Comparison of ENCODE assay signal across 20 cellular contexts in genomic region chr2:10490806-10491291, GRCh38. TPM values are rescaled to one million over a fixed set of nuclear protein-coding genes. Genes with fewer than 3 reads are reported as not detected.
A peak's percentile ranks its signal among the peaks of the same experiment; 100 is the strongest.
DNase-seq lines count a peak whose midpoint lies in the region; ATAC-seq, FAIRE-seq and TF ChIP-seq lines count a peak whose summit lies in the region.
"Had no signal": no experiment of that assay in that cellular context is flagged by ENCODE, and none has a peak within 500 bp of the region (broad histone marks: within the 10 kb centered on the region; RNA-seq: fewer than 3 reads in every experiment).

No MANE protein-coding gene starts in this region.

- no peak for ATAC-seq in activated naive CD8-positive, alpha-beta T cell treated with anti-CD3 and anti-CD28 coated beads, Interleukin-2, amount 10 ng/mL, durations not matched to agents 7 days and 5 days (ENCODE audit: low read depth)
- no peak for ATAC-seq in activated naive CD8-positive, alpha-beta T cell treated with anti-CD3 and anti-CD28 coated beads, Interleukin-2, amount 50 U/mL, for 24 hours
- ATAC-seq in K562 (no peak), upper lobe of right lung (peak; percentile 62), GM21737 (IDR thresholded peaks at IDR 0.05; ENCODE audit: unreplicated experiment) (no peak)
- ATAC-seq: natural killer cell treated with Interleukin-12 subunit alpha and Interleukin-12 subunit beta and Interleukin-15 and Interleukin-18, amount 100 ng/mL, for 72 hours; Right ventricle myocardium inferior had no signal

- peak overlapping the region; percentile 33; the same call in 1 of the 2 replicates for H3K4me2 ChIP-seq in K562 (ENCODE audit: insufficient read depth, low read length)

- TF ChIP-seq POLR2A in K562 (conservative IDR thresholded peaks at IDR 0.05) = no peak

- H3K27ac Mint-ChIP-seq in activated naive CD8-positive, alpha-beta T cell treated with anti-CD3 and anti-CD28 coated beads, Interleukin-2, amount 10 ng/mL, durations not matched to agents 7 days and 5 days = no peak overlapping the region
- no peak overlapping the region for H3K27ac Mint-ChIP-seq in activated naive CD8-positive, alpha-beta T cell treated with anti-CD3 and anti-CD28 coated beads, Interleukin-2, amount 50 U/mL, for 24 hours
- H3K27ac Mint-ChIP-seq: activated naive CD4-positive, alpha-beta T cell treated with anti-CD3 and anti-CD28 coated beads, Interleukin-2, amount 10 ng/mL, durations not matched to agents 7 days and 5 days; dendritic cell treated with granulocyte-macrophage colony-stimulating factor and Interleukin-4, amounts not matched to agents 40 ng/mL and 50 ng/mL, for 4 days; HFFc6; natural killer cell treated with Interleukin-12 subunit alpha and Interleukin-12 subunit beta and Interleukin-15 and Interleukin-18, amount 100 ng/mL, for 72 hours; progenitor cell of endocrine pancreas had no signal

- no peak overlapping the region for H3K27ac ChIP-seq in K562 (ENCODE audit: extremely low read depth, low read depth, low read length)
- no peak overlapping the region for H3K27ac ChIP-seq in upper lobe of right lung

- in situ Hi-C loops in K562 (cut with MboI) = no loop called here

- H3K9me1 ChIP-seq in K562 (ENCODE audit: control insufficient read depth, insufficient read depth, low read length) = no peaks in the 10 kb centered on the region

- no peaks in the 10 kb centered on the region for H3K79me2 ChIP-seq in K562 (ENCODE audit: control insufficient read depth, insufficient read depth, low read length)

- no peak overlapping the region for H3K4me3 Mint-ChIP-seq in activated naive CD8-positive, alpha-beta T cell treated with anti-CD3 and anti-CD28 coated beads, Interleukin-2, amount 10 ng/mL, durations not matched to agents 7 days and 5 days
- H3K4me3 Mint-ChIP-seq in activated naive CD8-positive, alpha-beta T cell treated with anti-CD3 and anti-CD28 coated beads, Interleukin-2, amount 50 U/mL, for 24 hours = no peak overlapping the region
- H3K4me3 Mint-ChIP-seq: activated naive CD4-positive, alpha-beta T cell treated with anti-CD3 and anti-CD28 coated beads, Interleukin-2, amount 10 ng/mL, durations not matched to agents 7 days and 5 days; dendritic cell treated with granulocyte-macrophage colony-stimulating factor and Interleukin-4, amounts not matched to agents 40 ng/mL and 50 ng/mL, for 4 days; HFFc6; natural killer cell treated with Interleukin-12 subunit alpha and Interleukin-12 subunit beta and Interleukin-15 and Interleukin-18, amount 100 ng/mL, for 72 hours had no signal

- FAIRE-seq in K562 (lab: Jason Lieb, UNC) = no peak

- H3K4me3 ChIP-seq in K562 = no peak overlapping the region
- no peak overlapping the region for H3K4me3 ChIP-seq in upper lobe of right lung
- H3K4me3 ChIP-seq: lung, MG63 had no signal

- peaks cover 9% of the 10 kb centered on the region for H3K4me1 Mint-ChIP-seq in activated naive CD8-positive, alpha-beta T cell treated with anti-CD3 and anti-CD28 coated beads, Interleukin-2, amount 10 ng/mL, durations not matched to agents 7 days and 5 days
- H3K4me1 Mint-ChIP-seq in activated naive CD8-positive, alpha-beta T cell treated with anti-CD3 and anti-CD28 coated beads, Interleukin-2, amount 50 U/mL, for 24 hours = peaks cover 44% of the 10 kb centered on the region

- peak; percentile 5 for DNase-seq in activated naive CD8-positive, alpha-beta T cell treated with anti-CD3 and anti-CD28 coated beads, Interleukin-2, amount 10 ng/mL, durations not matched to agents 7 days and 5 days
- DNase-seq in activated naive CD8-positive, alpha-beta T cell treated with anti-CD3 and anti-CD28 coated beads, Interleukin-2, amount 50 U/mL, for 24 hours = no peak
- DNase-seq in K562 (ENCODE audit: extremely low read depth in 1 of 4, low spot score in 3 of 4) (no peak), mesenteric fat pad (ENCODE audit: low spot score) (peak; percentile 74), upper lobe of right lung (no peak), NK-92 (lab: John Stamatoyannopoulos, UW; ENCODE audit: unreplicated experiment) (no peak), UCSD-AML1 (lab: John Stamatoyannopoulos, UW; ENCODE audit: unreplicated experiment) (no peak)
- DNase-seq: activated CD4-positive, alpha-beta T cell treated with anti-CD3 and anti-CD28 coated beads for 1 hour; activated naive CD4-positive, alpha-beta T cell treated with anti-CD3 and anti-CD28 coated beads, Interleukin-2, amount 10 ng/mL, durations not matched to agents 7 days and 5 days; erythroblast; HFFc6; MG63; NCI-H187; stimulated activated CD4-positive, alpha-beta T cell treated with anti-CD3 and anti-CD28 coated beads, Interleukin-15, amount 100 ng/mL, for 24 hours had no signal

- no peak for TF ChIP-seq EP300 in K562 (IDR thresholded peaks at IDR 0.05; ENCODE audit: low read length)

- intact Hi-C loops in K562 (cut with micrococcal nuclease) = loop anchor here (5.0 kb wide), 1 partner anchor 36 kb away; no protein-coding TSS in a partner anchor
- intact Hi-C loops in upper lobe of right lung (cut with DNase I) = no loop called here

- no peaks in the 10 kb centered on the region for H3K36me3 ChIP-seq in K562 (ENCODE audit: control insufficient read depth, insufficient read depth, low read length)
- H3K36me3 ChIP-seq in upper lobe of right lung = no peaks in the 10 kb centered on the region
- H3K36me3 ChIP-seq: MG63 had no signal

- no peak for TF ChIP-seq RAD21 in K562 (CRISPR knock-in tag; conservative IDR thresholded peaks at IDR 0.05 in 1 of 2, IDR thresholded peaks at IDR 0.05 in 1 of 2)

- no peaks in the 10 kb centered on the region for H3K9me3 ChIP-seq in K562 (replicated peaks; ENCODE audit: control insufficient read depth, insufficient read depth, low read depth, low read length)
- H3K9me3 ChIP-seq in upper lobe of right lung = no peaks in the 10 kb centered on the region
- H3K9me3 ChIP-seq: MG63 had no signal

- H4K20me1 ChIP-seq in K562 (replicated peaks; ENCODE audit: control insufficient read depth, insufficient read depth, low read length) = 0 out of 2 replicates have a peak, but pooled peaks cover 8% of the 10 kb centered on the region

- peaks cover 4% of the 10 kb centered on the region for H3K9me3 Mint-ChIP-seq in activated naive CD8-positive, alpha-beta T cell treated with anti-CD3 and anti-CD28 coated beads, Interleukin-2, amount 10 ng/mL, durations not matched to agents 7 days and 5 days
- peaks cover 7% of the 10 kb centered on the region for H3K9me3 Mint-ChIP-seq in activated naive CD8-positive, alpha-beta T cell treated with anti-CD3 and anti-CD28 coated beads, Interleukin-2, amount 50 U/mL, for 24 hours
- H3K9me3 Mint-ChIP-seq: activated naive CD4-positive, alpha-beta T cell treated with anti-CD3 and anti-CD28 coated beads, Interleukin-2, amount 10 ng/mL, durations not matched to agents 7 days and 5 days; dendritic cell treated with granulocyte-macrophage colony-stimulating factor and Interleukin-4, amounts not matched to agents 40 ng/mL and 50 ng/mL, for 4 days had no signal

- no TSS peak for BruUV-seq in K562 (replicated peaks; lab: Mats Ljungman, UMichigan)

- H3K27me3 ChIP-seq in K562 (ENCODE audit: control insufficient read depth in 2 of 2, insufficient read depth in 2 of 2, low read length in 2 of 2) = peaks cover 32 to 55% of the 10 kb centered on the region in 2 experiments; a peak in 4 of 5 replicates
- H3K27me3 ChIP-seq in upper lobe of right lung = no peaks in the 10 kb centered on the region
- H3K27me3 ChIP-seq: MG63 had no signal

- H3K36me3 Mint-ChIP-seq in activated naive CD8-positive, alpha-beta T cell treated with anti-CD3 and anti-CD28 coated beads, Interleukin-2, amount 10 ng/mL, durations not matched to agents 7 days and 5 days = peaks cover 5% of the 10 kb centered on the region
- H3K36me3 Mint-ChIP-seq in activated naive CD8-positive, alpha-beta T cell treated with anti-CD3 and anti-CD28 coated beads, Interleukin-2, amount 50 U/mL, for 24 hours (ENCODE audit: low read depth) = peaks cover 5% of the 10 kb centered on the region
- H3K36me3 Mint-ChIP-seq: activated naive CD4-positive, alpha-beta T cell treated with anti-CD3 and anti-CD28 coated beads, Interleukin-2, amount 10 ng/mL, durations not matched to agents 7 days and 5 days; natural killer cell treated with Interleukin-12 subunit alpha and Interleukin-12 subunit beta and Interleukin-15 and Interleukin-18, amount 100 ng/mL, for 72 hours had no signal

- 11% methylated on average over 8 of the region's 8 CpGs for WGBS in K562 (ENCODE audit: insufficient coverage, low coverage, missing lambda C conversion rate)

- peaks cover 17% of the 10 kb centered on the region for H3K27me3 Mint-ChIP-seq in activated naive CD8-positive, alpha-beta T cell treated with anti-CD3 and anti-CD28 coated beads, Interleukin-2, amount 10 ng/mL, durations not matched to agents 7 days and 5 days
- H3K27me3 Mint-ChIP-seq in activated naive CD8-positive, alpha-beta T cell treated with anti-CD3 and anti-CD28 coated beads, Interleukin-2, amount 50 U/mL, for 24 hours = peaks cover 12% of the 10 kb centered on the region

- TF ChIP-seq CTCF in K562 (IDR thresholded peaks at IDR 0.05 in 2 of 3, conservative IDR thresholded peaks at IDR 0.05 in 1 of 3; ENCODE audit: insufficient read depth in 2 of 3, low read depth in 1 of 3, low read length in 3 of 3) (no peak), upper lobe of right lung (IDR thresholded peaks at IDR 0.05) (no peak)

- H3K4me1 ChIP-seq in K562 (replicated peaks in 1 of 2; ENCODE audit: control insufficient read depth in 2 of 2, insufficient read depth in 2 of 2, low read length in 2 of 2) (peaks cover 6 to 15% of the 10 kb centered on the region in 2 experiments; a peak in 4 of 5 replicates), upper lobe of right lung (no peaks in the 10 kb centered on the region)

- H2AFZ ChIP-seq in K562 (ENCODE audit: low read depth, low read length) = no peak overlapping the region

- peak overlapping the region in 1 of 2 experiments; percentile 48; a peak in 1 of 4 replicates for H3K9ac ChIP-seq in K562 (ENCODE audit: insufficient read depth in 1 of 2, low read depth in 2 of 2, low read length in 2 of 2)

- CTCF ChIA-PET in K562 (lab: Yijun Ruan, JAX; ENCODE audit: low intra/inter-chr PET ratio) = no interaction called here

- POLR2A ChIA-PET in activated naive CD8-positive, alpha-beta T cell treated with anti-CD3 and anti-CD28 coated beads, Interleukin-2, amount 10 ng/mL, durations not matched to agents 7 days and 5 days (lab: Charles Lee) = interaction anchor here (0.6 kb wide), 1 partner anchor 173 kb away, joined by 5 read pairs; no protein-coding TSS in a partner anchor
- POLR2A ChIA-PET in K562 (lab: Yijun Ruan, JAX) = no interaction called here

RNA-seq across cellular contexts. Expression of gene ODC1, which starts 42.7 kb away (rescaled TPM):
- total RNA-seq in activated naive CD8-positive, alpha-beta T cell treated with anti-CD3 and anti-CD28 coated beads, Interleukin-2, amount 10 ng/mL, durations not matched to agents 7 days and 5 days = 10 to 100 TPM; 42.0 to 43.8 TPM
- total RNA-seq in K562 (2011; cell fraction: chromatin; rRNA removed; ENCODE audit: low replicate concordance) = 99.9 and 124 TPM in 2 replicates
- total RNA-seq in K562 (2011; cell fraction: nucleolus; rRNA removed) = 80.3 and 83.7 TPM in 2 replicates
- 115 and 142 TPM in 2 replicates for total RNA-seq in K562 (2011; cell fraction: nucleoplasm; rRNA removed)
- total RNA-seq in K562 (2014; rRNA removed) (392 and 447 TPM in 2 replicates), K562 (2014; rRNA removed; fragmentation: Illumina TruSeq; extraction: Trizol) (525 and 551 TPM in 2 replicates), K562 (2015; rRNA removed; fragmentation: Illumina TruSeq; extraction: Trizol) (512 and 539 TPM in 2 replicates), K562 (2021) (379 and 398 TPM in 2 replicates), mesenteric fat pad (32.8 TPM), upper lobe of right lung (50.9 TPM)
- polyA plus RNA-seq in K562 (2011; rRNA removed) (368 and 563 TPM in 2 replicates), K562 (2014; fragmentation: Illumina TruSeq; extraction: Trizol) (473 and 553 TPM in 2 replicates), K562 (2014; fragmentation: Nextera tagmentation; extraction: Ambion mirVana) (100 to 1,000 TPM; 142 to 169 TPM), K562 (2014; rRNA removed) (457 and 488 TPM in 2 replicates)
- polyA plus RNA-seq in K562 (2011; cell fraction: cytosol; rRNA removed) = 282 and 395 TPM in 2 replicates
- 190 and 232 TPM in 2 replicates for polyA plus RNA-seq in K562 (2011; cell fraction: nucleus; rRNA removed)
- polyA plus RNA-seq in K562 (2012) = 213 and 358 TPM in 2 replicates
- 600 and 763 TPM in 2 replicates for polyA minus RNA-seq in K562 (2011; rRNA and poly(A)+ RNA removed)
- polyA minus RNA-seq in K562 (2011; cell fraction: cytosol; rRNA and poly(A)+ RNA removed) = 138 and 222 TPM in 2 replicates
- polyA minus RNA-seq in K562 (2011; cell fraction: nucleus; rRNA and poly(A)+ RNA removed) = 41.1 and 78.2 TPM in 2 replicates

Comparison
In these comparisons a context has a peak if more than half of its experiments do, and no peak if none do; other contexts are left out.
1. DNase-seq: peak in activated naive CD8-positive, alpha-beta T cell treated with anti-CD3 and anti-CD28 coated beads, Interleukin-2, amount 10 ng/mL, durations not matched to agents 7 days and 5 days (single experiment) and mesenteric fat pad (single experiment); none in activated naive CD8-positive, alpha-beta T cell treated with anti-CD3 and anti-CD28 coated beads, Interleukin-2, amount 50 U/mL, for 24 hours (single experiment), K562 (0 of 4), upper lobe of right lung (single experiment), NK-92 (single experiment) and UCSD-AML1 (single experiment).